In genomic region chr1:90347366-90347765, GRCh38 we compare ENCODE assay signal across 12 cellular contexts.
"Had no signal": no experiment of that assay in that cellular context is flagged by ENCODE, and none has a peak within 500 bp of the region (broad histone marks: within the 10 kb centered on the region; RNA-seq: fewer than 3 reads in every experiment).

No MANE protein-coding gene starts in this region.

- H3K4me3 ChIP-seq: body of pancreas, esophagus muscularis mucosa, skin epidermis, stomach, tibial artery had no signal

- H3K27ac ChIP-seq: body of pancreas, esophagus muscularis mucosa, parathyroid adenoma, skin epidermis, stomach, tibial artery had no signal

- H3K36me3 ChIP-seq: esophagus muscularis mucosa, stomach, tibial artery had no signal

- H3K27me3 ChIP-seq: body of pancreas, esophagus muscularis mucosa, stomach, tibial artery had no signal

- ATAC-seq: body of pancreas, T-helper 17 cell had no signal

- H3K4me1 ChIP-seq: body of pancreas, esophagus muscularis mucosa, parathyroid adenoma, stomach, tibial artery had no signal

- DNase-seq: activated B cell treated with CpG ODN at 0.5 μM for 24 hours; activated CD4-positive, alpha-beta T cell treated with anti-CD3 and anti-CD28 coated beads, Interleukin-2, amount 10 ng/mL, durations not matched to agents 24 days and 14 days; amniotic stem cell; body of pancreas; endodermal cell; glutamatergic neuron; stomach; T-helper 17 cell; tibial artery had no signal
